ENCODE assay signal across 12 cellular contexts in genomic region chr18:70172225-70172624, GRCh38. TPM values are rescaled to one million over a fixed set of nuclear protein-coding genes. Genes with fewer than 3 reads are reported as not detected.
A peak's percentile ranks its signal among the peaks of the same experiment; 100 is the strongest.
DNase-seq lines count a peak whose midpoint lies in the region; ATAC-seq, FAIRE-seq and TF ChIP-seq lines count a peak whose summit lies in the region.
"Had no signal": no experiment of that assay in that cellular context is flagged by ENCODE, and none has a peak within 500 bp of the region (broad histone marks: within the 10 kb centered on the region; RNA-seq: fewer than 3 reads in every experiment).

No MANE protein-coding gene starts in this region.

- H3K27me3 ChIP-seq in KMS-11 (ENCODE audit: insufficient read depth, low read depth) (no peaks in the 10 kb centered on the region), mammary epithelial cell (ENCODE audit: insufficient read depth, low read length) (no peaks in the 10 kb centered on the region), liver (ENCODE audit: control insufficient read depth in 4 of 4, insufficient read depth in 4 of 4, low read length in 3 of 4) (no peaks in the 10 kb centered on the region), ovary (no peaks in the 10 kb centered on the region)

- peak; percentile 64 to 69 for TF ChIP-seq RAD21 in liver (IDR thresholded peaks at IDR 0.05)

- ATAC-seq in sciatic nerve (no peak), GM18873 (IDR thresholded peaks at IDR 0.05; ENCODE audit: low FRiP score, unreplicated experiment) (no peak)
- ATAC-seq: WTC11 had no signal

- H3K79me2 ChIP-seq in KMS-11 (ENCODE audit: insufficient read depth, low read depth) (peaks cover 12% of the 10 kb centered on the region; the same call in 1 of the 2 replicates), mammary epithelial cell (ENCODE audit: insufficient read depth, low read length) (no peaks in the 10 kb centered on the region)

- in situ Hi-C loops in mammary epithelial cell (cut with MboI; ENCODE audit: low sequenced_read_pairs in 2 of 2) = no loop called here

- H4K20me1 ChIP-seq in KMS-11 (ENCODE audit: insufficient read depth) = no peaks in the 10 kb centered on the region
- no peaks in the 10 kb centered on the region for H4K20me1 ChIP-seq in mammary epithelial cell (ENCODE audit: insufficient read depth, low read length)

- H3K4me1 ChIP-seq in KMS-11 (ENCODE audit: low read depth, poor library complexity, severe bottlenecking) (peaks cover 58% of the 10 kb centered on the region), mammary epithelial cell (ENCODE audit: insufficient read depth, low read length) (no peaks in the 10 kb centered on the region), liver (ENCODE audit: control insufficient read depth in 4 of 4, insufficient read depth in 4 of 4, low read length in 3 of 4) (peaks cover 2 to 15% (median 5%) of the 10 kb centered on the region in 4 donors), ovary (ENCODE audit: insufficient read depth) (no peaks in the 10 kb centered on the region)

- H3K27ac ChIP-seq in KMS-11 = no peak overlapping the region
- H3K27ac ChIP-seq in mammary epithelial cell (ENCODE audit: insufficient read depth, low read depth, low read length) = no peak overlapping the region
- no peak overlapping the region for H3K27ac ChIP-seq in liver (ENCODE audit: low read depth in 1 of 2, low read length in 2 of 2)
- no peak overlapping the region for H3K27ac ChIP-seq in ovary

- TF ChIP-seq CTCF in D721Med (IDR thresholded peaks at IDR 0.05; ENCODE audit: insufficient read depth, missing control alignments) (peak; percentile 46), KMS-11 (conservative IDR thresholded peaks at IDR 0.05; ENCODE audit: low read depth, low read length) (peak; percentile 68), mammary epithelial cell (conservative IDR thresholded peaks at IDR 0.05 in 1 of 2, IDR thresholded peaks at IDR 0.05 in 1 of 2; ENCODE audit: extremely low read depth in 1 of 2, insufficient read depth in 1 of 2, low read depth in 1 of 2, low read length in 2 of 2) (peak; percentile 15 to 40), liver (IDR thresholded peaks at IDR 0.05; ENCODE audit: low read depth, low read length, missing input control) (peak; percentile 35), ovary (IDR thresholded peaks at IDR 0.05) (no peak)

- no peak for TF ChIP-seq POLR2A in ovary (IDR thresholded peaks at IDR 0.05)

- no TSS peak for BruUV-seq in mammary epithelial cell (replicated peaks; lab: Mats Ljungman, UMichigan)

- intact Hi-C loops in mammary epithelial cell (cut with micrococcal nuclease) = loop anchor here (1.0 kb wide), 2 partner anchors 278 to 282 kb away; no protein-coding TSS in a partner anchor
- intact Hi-C loops in ovary (cut with DNase I) = no loop called here
- intact Hi-C loops in sciatic nerve (cut with DNase I) = no loop called here

- H3K9ac ChIP-seq in KMS-11 (no peak overlapping the region), mammary epithelial cell (ENCODE audit: insufficient read depth, low read length) (no peak overlapping the region), liver (ENCODE audit: low read depth in 1 of 2, low read length in 2 of 2) (no peak overlapping the region)

- H3K4me3 ChIP-seq in KMS-11 (IDR thresholded peaks at IDR 0.05; ENCODE audit: insufficient read depth, low read depth, low read length) (no peak overlapping the region), mammary epithelial cell (replicated peaks in 1 of 3; ENCODE audit: insufficient read depth in 1 of 3, low read depth in 2 of 3, low read length in 3 of 3) (no peak overlapping the region), liver (ENCODE audit: low read depth in 1 of 3, low read length in 3 of 3) (no peak overlapping the region), ovary (no peak overlapping the region)

- FAIRE-seq in D721Med (lab: Jason Lieb, UNC) = no peak

- DNase-seq in D721Med (ENCODE audit: insufficient read length, low spot score) = no peak
- no peak for DNase-seq in mammary epithelial cell
- no peak for DNase-seq in epidermal melanocyte (ENCODE audit: insufficient read length, low spot score)
- DNase-seq in ovary = no peak
- no peak for DNase-seq in sciatic nerve (ENCODE audit: low spot score)
- DNase-seq: activated gamma-delta T cell; Karpas-422; NK-92 treated with Interleukin-12 subunit alpha and Interleukin-12 subunit beta, amount 100 ng/mL, for 24 hours had no signal

- H3K9me3 ChIP-seq in mammary epithelial cell (replicated peaks; ENCODE audit: insufficient read depth, low read length) (no peaks in the 10 kb centered on the region), liver (ENCODE audit: control insufficient read depth in 4 of 4, low read length in 3 of 4) (no peaks in the 10 kb centered on the region), ovary (no peaks in the 10 kb centered on the region)

- dilution Hi-C loops in mammary epithelial cell (cut with HindIII; ENCODE audit: low sequenced_read_pairs) = no loop called here

- H3K36me3 ChIP-seq in KMS-11 (ENCODE audit: insufficient read depth) (no peaks in the 10 kb centered on the region; the same call in 1 of the 2 replicates), mammary epithelial cell (ENCODE audit: insufficient read depth, low read length) (no peaks in the 10 kb centered on the region), liver (ENCODE audit: control insufficient read depth in 4 of 4, insufficient read depth in 3 of 4, low read depth in 1 of 4, low read length in 3 of 4) (no peaks in the 10 kb centered on the region), ovary (no peaks in the 10 kb centered on the region)

- 0 out of 2 replicates have a peak overlapping the region, but pooled peaks have one; percentile 1 for H3K4me2 ChIP-seq in KMS-11
- H3K4me2 ChIP-seq in mammary epithelial cell (ENCODE audit: insufficient read depth, low read depth, low read length) = no peak overlapping the region

- H2AFZ ChIP-seq in KMS-11 (ENCODE audit: low read depth) (no peak overlapping the region), mammary epithelial cell (ENCODE audit: low read depth, low read length) (no peak overlapping the region)

- TF ChIP-seq EP300 in ovary (IDR thresholded peaks at IDR 0.05) = no peak

- CTCF ChIA-PET in mammary epithelial cell (lab: Charles Lee; ENCODE audit: low non-redundant PET) = no interaction called here

TF ChIP-seq in liver, 16 proteins besides CTCF, POLR2A, EP300 and RAD21:
- TF ChIP-seq HNF4A (conservative IDR thresholded peaks at IDR 0.05) (peak; percentile 20 to 43), FOXA1 (IDR thresholded peaks at IDR 0.05) (no peak)

RNA-seq across cellular contexts. Expression of gene RTTN, which starts 33.3 kb away (rescaled TPM):
- total RNA-seq in mammary epithelial cell = 10 to 100 TPM; 31.5 to 59.4 TPM
- 28.3 TPM for polyA plus RNA-seq in mammary epithelial cell
- polyA minus RNA-seq in mammary epithelial cell = 71.0 TPM
- total RNA-seq in liver = 10 to 100 TPM; 13.3 to 14.3 TPM
- polyA plus RNA-seq in liver = 1 to 10 TPM; 1.1 to 4.4 TPM
- total RNA-seq in ovary = 10 to 100 TPM; 14.1 to 22.4 (median 15.6) TPM
- 1 to 10 TPM; 6.2 to 6.7 TPM for polyA plus RNA-seq in ovary
- 25.3 TPM for total RNA-seq in sciatic nerve

Comparison
In these comparisons a context has a peak if more than half of its experiments do, and no peak if none do; other contexts are left out.
1. CTCF ChIP-seq: peak in D721Med (single experiment), KMS-11 (single experiment), mammary epithelial cell (2 of 2) and liver (single experiment); none in ovary (0 of 3).